ENCODE assay signal across 8 cellular contexts in the genomic region with DNA sequence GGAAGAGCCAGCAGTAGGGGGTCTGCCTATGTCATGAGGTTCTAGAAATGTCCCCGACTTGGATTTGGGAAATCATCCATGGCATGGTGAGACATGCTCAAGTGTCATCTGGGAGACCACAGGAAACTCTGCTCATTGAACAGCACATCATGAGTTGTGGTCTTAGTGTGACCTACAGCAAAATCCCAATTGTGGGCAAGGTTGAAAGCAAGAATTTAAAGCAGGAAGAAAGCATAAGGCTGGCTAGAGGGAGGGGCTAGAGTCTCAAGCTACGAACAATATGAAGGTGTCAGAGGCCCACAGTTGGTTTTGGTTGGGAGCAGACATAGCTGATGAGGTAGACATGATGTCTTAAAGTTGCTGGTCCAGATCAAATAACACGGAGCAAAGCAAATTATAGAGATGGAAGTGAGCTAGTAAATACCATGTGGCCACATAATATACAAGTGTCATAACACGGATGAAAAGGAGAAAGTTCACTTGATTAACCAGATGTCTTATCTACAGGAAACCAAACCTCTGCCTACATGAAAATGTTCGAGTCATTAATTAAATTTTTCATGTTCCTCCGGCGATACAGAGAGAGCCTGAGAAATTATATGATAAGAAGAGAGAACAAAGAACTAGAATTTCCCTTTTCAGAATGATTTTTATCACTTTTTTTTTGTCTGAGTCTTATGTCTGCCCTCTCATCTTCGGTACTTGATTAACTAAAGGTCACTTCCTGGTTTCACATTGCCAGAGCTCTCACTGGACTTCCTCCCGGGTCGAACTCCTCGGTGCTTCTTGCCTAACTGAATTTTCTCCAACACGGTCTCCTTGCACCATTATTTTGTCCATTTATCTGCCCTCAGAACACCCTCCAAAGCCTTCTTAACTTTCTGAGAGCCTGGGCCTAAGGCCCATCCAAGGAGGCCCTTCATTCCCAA.
A peak's percentile ranks its signal among the peaks of the same experiment; 100 is the strongest.
DNase-seq lines count a peak whose midpoint lies in the region; ATAC-seq and TF ChIP-seq lines count a peak whose summit lies in the region.

No MANE protein-coding gene starts in this region.

- no peaks in the 10 kb centered on the region for H3K9me3 Mint-ChIP-seq in activated CD8-positive, alpha-beta memory T cell treated with anti-CD3 and anti-CD28 coated beads, Interleukin-2, amount 10 ng/mL, durations not matched to agents 7 days and 5 days (ENCODE audit: low read depth)
- no peaks in the 10 kb centered on the region for H3K9me3 Mint-ChIP-seq in activated B cell treated with CpG ODN at 0.5 μM for 24 hours
- H3K9me3 Mint-ChIP-seq in stimulated activated memory B cell treated with anti-CD40 and anti-IgM and Interleukin-4, amounts not matched to agents 10 μg/mL and 1 μg/mL and 100 μg/mL, for 72 hours, result peaks cover 3% of the 10 kb centered on the region

- TF ChIP-seq CTCF in activated B cell treated with CpG ODN at 0.5 μM for 24 hours (IDR thresholded peaks at IDR 0.05), result no peak

- POLR2A ChIA-PET in activated B cell treated with CpG ODN at 0.5 μM for 24 hours (lab: Charles Lee), result interaction anchor here (0.5 to 3.2 kb wide), 12 partner anchors 13 to 95 kb away, joined by 3 to 36 read pairs (median 8); a partner anchor contains a TSS

- peaks cover 30% of the 10 kb centered on the region for H3K4me1 Mint-ChIP-seq in activated CD8-positive, alpha-beta memory T cell treated with anti-CD3 and anti-CD28 coated beads, Interleukin-2, amount 10 ng/mL, durations not matched to agents 7 days and 5 days
- peaks cover 72% of the 10 kb centered on the region for H3K4me1 Mint-ChIP-seq in activated B cell treated with CpG ODN at 0.5 μM for 24 hours
- peaks cover 61% of the 10 kb centered on the region for H3K4me1 Mint-ChIP-seq in stimulated activated memory B cell treated with anti-CD40 and anti-IgM and Interleukin-4, amounts not matched to agents 10 μg/mL and 1 μg/mL and 100 μg/mL, for 72 hours

- peaks cover 4% of the 10 kb centered on the region for H3K36me3 Mint-ChIP-seq in activated CD8-positive, alpha-beta memory T cell treated with anti-CD3 and anti-CD28 coated beads, Interleukin-2, amount 10 ng/mL, durations not matched to agents 7 days and 5 days
- H3K36me3 Mint-ChIP-seq in activated B cell treated with CpG ODN at 0.5 μM for 24 hours (ENCODE audit: low read depth), result no peaks in the 10 kb centered on the region
- H3K36me3 Mint-ChIP-seq in stimulated activated memory B cell treated with anti-CD40 and anti-IgM and Interleukin-4, amounts not matched to agents 10 μg/mL and 1 μg/mL and 100 μg/mL, for 72 hours, result no peaks in the 10 kb centered on the region

- H3K4me3 Mint-ChIP-seq in activated CD8-positive, alpha-beta memory T cell treated with anti-CD3 and anti-CD28 coated beads, Interleukin-2, amount 10 ng/mL, durations not matched to agents 7 days and 5 days, result no peak overlapping the region
- H3K4me3 Mint-ChIP-seq in activated B cell treated with CpG ODN at 0.5 μM for 24 hours, result peak overlapping the region; percentile 52
- H3K4me3 Mint-ChIP-seq in stimulated activated memory B cell treated with anti-CD40 and anti-IgM and Interleukin-4, amounts not matched to agents 10 μg/mL and 1 μg/mL and 100 μg/mL, for 72 hours, result peak overlapping the region; percentile 27

- peak overlapping the region; percentile 58 for H3K27ac Mint-ChIP-seq in activated CD8-positive, alpha-beta memory T cell treated with anti-CD3 and anti-CD28 coated beads, Interleukin-2, amount 10 ng/mL, durations not matched to agents 7 days and 5 days
- peak overlapping the region; percentile 91 for H3K27ac Mint-ChIP-seq in activated B cell treated with CpG ODN at 0.5 μM for 24 hours
- peak overlapping the region; percentile 70 for H3K27ac Mint-ChIP-seq in stimulated activated memory B cell treated with anti-CD40 and anti-IgM and Interleukin-4, amounts not matched to agents 10 μg/mL and 1 μg/mL and 100 μg/mL, for 72 hours

- ATAC-seq in activated CD8-positive, alpha-beta memory T cell treated with anti-CD3 and anti-CD28 coated beads, Interleukin-2, amount 10 ng/mL, durations not matched to agents 7 days and 5 days, result peak; percentile 58
- peak; percentile 62 for ATAC-seq in HG03196 (IDR thresholded peaks at IDR 0.05; ENCODE audit: unreplicated experiment)
- ATAC-seq in activated B cell treated with CpG ODN at 0.5 μM for 24 hours (ENCODE audit: low read depth), result peak; percentile 73
- ATAC-seq in stimulated activated memory B cell treated with anti-CD40 and anti-IgM and Interleukin-4, amounts not matched to agents 10 μg/mL and 1 μg/mL and 100 μg/mL, for 72 hours, result peak; percentile 69
- no peak for ATAC-seq in GM18517 (IDR thresholded peaks at IDR 0.05; ENCODE audit: unreplicated experiment)

- no peak for DNase-seq in activated CD8-positive, alpha-beta memory T cell treated with anti-CD3 and anti-CD28 coated beads, Interleukin-2, amount 10 ng/mL, durations not matched to agents 7 days and 5 days
- DNase-seq in activated CD8-positive, alpha-beta memory T cell treated with anti-CD3 and anti-CD28 coated beads, Interleukin-2, amount 50 U/mL, for 4 hours, result no peak
- DNase-seq in activated B cell treated with CpG ODN at 0.5 μM for 24 hours (no peak), SHP77 (lab: John Stamatoyannopoulos, UW) (no peak), NCI-H2196 (lab: John Stamatoyannopoulos, UW; ENCODE audit: unreplicated experiment) (no peak)

- no peaks in the 10 kb centered on the region for H3K27me3 Mint-ChIP-seq in activated CD8-positive, alpha-beta memory T cell treated with anti-CD3 and anti-CD28 coated beads, Interleukin-2, amount 10 ng/mL, durations not matched to agents 7 days and 5 days
- H3K27me3 Mint-ChIP-seq in activated B cell treated with CpG ODN at 0.5 μM for 24 hours, result no peaks in the 10 kb centered on the region
- no peaks in the 10 kb centered on the region for H3K27me3 Mint-ChIP-seq in stimulated activated memory B cell treated with anti-CD40 and anti-IgM and Interleukin-4, amounts not matched to agents 10 μg/mL and 1 μg/mL and 100 μg/mL, for 72 hours

- CTCF ChIA-PET in activated CD8-positive, alpha-beta memory T cell treated with anti-CD3 and anti-CD28 coated beads, Interleukin-2, amount 10 ng/mL, durations not matched to agents 7 days and 5 days (lab: Charles Lee), result interaction anchor here (0.6 to 1.5 kb wide), 5 partner anchors 18 to 205 kb away, joined by 3 to 5 read pairs (median 3); no protein-coding TSS in a partner anchor
- CTCF ChIA-PET in activated B cell treated with CpG ODN at 0.5 μM for 24 hours (lab: Charles Lee), result interaction anchor here (0.6 to 2.4 kb wide), 3 partner anchors 15 to 297 kb away, joined by 3 to 5 read pairs (median 5); no protein-coding TSS in a partner anchor

- intact Hi-C loops in activated B cell treated with CpG ODN at 0.5 μM for 24 hours (cut with micrococcal nuclease), result loop anchor here (1.0 to 2.0 kb wide), 4 partner anchors 12 to 31 kb away; no protein-coding TSS in a partner anchor
